Comparison of ENCODE assay signal across 8 cellular contexts in the genomic region with DNA sequence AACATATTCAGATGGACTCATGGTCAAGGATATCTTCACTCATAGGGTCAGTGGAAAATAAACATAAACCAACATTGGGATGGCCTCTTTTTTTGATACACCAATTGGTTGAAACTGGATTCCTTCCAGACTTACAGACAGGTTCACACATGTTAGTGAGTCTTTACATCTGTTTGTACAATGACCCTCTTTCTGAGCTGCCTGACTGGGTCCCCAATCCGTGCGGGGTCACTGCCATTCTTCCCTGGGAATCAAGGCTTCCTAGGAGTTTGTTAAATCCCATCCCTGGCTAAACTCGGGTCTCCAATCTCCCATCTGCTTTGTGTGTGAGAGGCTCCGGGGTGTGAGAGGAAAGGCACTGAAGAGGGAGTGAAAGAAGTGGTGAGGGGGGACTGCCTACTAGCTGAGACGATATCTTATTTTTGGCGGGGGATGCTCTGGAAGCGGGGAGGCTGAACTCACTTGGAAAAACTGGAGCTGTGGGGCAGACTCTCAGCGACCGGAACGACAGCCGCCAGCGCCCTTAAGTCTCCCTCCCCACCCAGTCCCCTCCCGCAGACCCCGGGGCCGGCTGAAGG. TPM values are rescaled to one million over a fixed set of nuclear protein-coding genes. Genes with fewer than 3 reads are reported as not detected.
DNase-seq lines count a peak whose midpoint lies in the region; ATAC-seq and TF ChIP-seq lines count a peak whose summit lies in the region.

No MANE protein-coding gene starts in this region.

- peaks cover 7% of the 10 kb centered on the region; the same call in 1 of the 2 replicates for H3K36me3 ChIP-seq in OCI-LY1 (ENCODE audit: insufficient read depth, low read length)

- H2AFZ ChIP-seq in OCI-LY1 (ENCODE audit: low read length): peak overlapping the region; percentile 66

- ATAC-seq in HG02642 (IDR thresholded peaks at IDR 0.05; ENCODE audit: poor library complexity, unreplicated experiment): peak; percentile 51
- peak; percentile 2 to 4 for ATAC-seq in naive B cell (ENCODE audit: low read depth in 2 of 2)

- H3K9me3 Mint-ChIP-seq in naive B cell: peaks cover 0 to 2% (median 0%) of the 10 kb centered on the region in 7 donors

- H3K27ac Mint-ChIP-seq in naive B cell: peak overlapping the region in 5 of 6 donors; percentile 74 to 98 (median 88)

- H3K4me2 ChIP-seq in OCI-LY1 (ENCODE audit: low read length): peak overlapping the region; percentile 90

- peak; percentile 49 for DNase-seq in NCI-H2196 (lab: John Stamatoyannopoulos, UW; ENCODE audit: unreplicated experiment)
- no peak for DNase-seq in NCI-H2196 treated with DMSO at 0.1 percent for 48 hours (lab: John Stamatoyannopoulos, UW; ENCODE audit: unreplicated experiment)
- DNase-seq in effector CD4-positive, alpha-beta T cell: peak; percentile 1
- DNase-seq in naive B cell: no peak
- DNase-seq in NCI-H226: no peak
- DNase-seq in cerebellum (ENCODE audit: low spot score): no peak

- peak overlapping the region; percentile 78 for H3K9ac ChIP-seq in OCI-LY1 (ENCODE audit: low read length)

- no peaks in the 10 kb centered on the region for H3K9me2 ChIP-seq in OCI-LY1 (ENCODE audit: low read depth, low read length)

- H3K4me1 ChIP-seq in OCI-LY1 (ENCODE audit: insufficient read depth, low read length, severe bottlenecking): peaks cover 23% of the 10 kb centered on the region

- no peak overlapping the region for H3K27ac ChIP-seq in OCI-LY1 (ENCODE audit: low read depth, low read length, poor library complexity, severe bottlenecking)

- peak overlapping the region; percentile 96 to 100 (median 99) for H3K4me3 Mint-ChIP-seq in naive B cell

- no peak for TF ChIP-seq CTCF in OCI-LY1 (IDR thresholded peaks at IDR 0.05; ENCODE audit: low read length)

- no peaks in the 10 kb centered on the region for H3F3A ChIP-seq in OCI-LY1 (ENCODE audit: insufficient read depth, low read length)

- H3K9me3 ChIP-seq in OCI-LY1 (ENCODE audit: low read length): no peaks in the 10 kb centered on the region

- 0 out of 2 replicates have a peak, but pooled peaks cover 10% of the 10 kb centered on the region for H3K79me2 ChIP-seq in OCI-LY1 (ENCODE audit: insufficient read depth, low read length)

- peaks cover 3 to 6% (median 4%) of the 10 kb centered on the region in 3 donors for H3K27me3 Mint-ChIP-seq in naive B cell

- H3K27me3 ChIP-seq in OCI-LY1 (ENCODE audit: insufficient read depth, low read length): no peaks in the 10 kb centered on the region

- H3K36me3 Mint-ChIP-seq in naive B cell: peaks cover 0 to 6% of the 10 kb centered on the region in 2 donors

- H3K4me3 ChIP-seq in OCI-LY1 (ENCODE audit: low read depth, low read length, poor library complexity, severe bottlenecking): peak overlapping the region; percentile 71

- H4K20me1 ChIP-seq in OCI-LY1 (ENCODE audit: insufficient read depth, low read length): no peaks in the 10 kb centered on the region

- H3K4me1 Mint-ChIP-seq in naive B cell: peaks cover 11 to 16% (median 14%) of the 10 kb centered on the region in 3 donors

RNA-seq across cellular contexts. Expression of gene STARD6, which starts 0.5 kb away (rescaled TPM):
- not detected for polyA plus RNA-seq in naive B cell (ENCODE audit: low read depth in 6 of 6)
- total RNA-seq in cerebellum: not detected

RNA-seq across cellular contexts. Expression of gene C18orf54, which starts 0.5 kb away (rescaled TPM):
- 1 to 10 TPM in 5 of 6 donors, under 1 TPM in 1; 0.77 to 2.3 (median 1.9) TPM for polyA plus RNA-seq in naive B cell (ENCODE audit: low read depth in 6 of 6)
- 12.1 TPM for total RNA-seq in cerebellum

Comparison
In these comparisons a context has a peak if more than half of its experiments do, and no peak if none do; other contexts are left out.
1. DNase-seq: peak in NCI-H2196 (single experiment) and effector CD4-positive, alpha-beta T cell (single experiment); none in NCI-H2196 treated with DMSO at 0.1 percent for 48 hours (single experiment), naive B cell (single experiment), NCI-H226 (single experiment) and cerebellum (single experiment).